In the genomic region with DNA sequence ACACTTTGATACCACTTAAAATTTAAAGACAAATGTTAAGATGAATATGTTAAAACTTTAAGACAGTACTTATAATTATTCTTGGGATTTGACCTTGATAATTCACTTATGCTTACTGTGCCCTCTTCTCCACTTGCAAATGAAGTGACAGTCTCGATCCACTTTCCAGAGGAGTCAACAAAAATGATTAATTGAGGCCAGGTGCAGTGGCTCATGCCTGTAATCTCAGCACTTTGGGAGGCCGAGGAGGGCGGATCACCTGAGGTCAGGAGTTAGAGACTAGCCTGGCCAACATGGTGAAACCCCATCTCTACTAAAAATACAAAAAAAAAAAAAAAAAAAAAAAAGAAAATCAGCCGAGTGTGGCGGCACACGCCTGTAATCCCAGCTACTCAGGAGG, we compare ENCODE assay signal across 12 cellular contexts. TPM values are rescaled to one million over a fixed set of nuclear protein-coding genes. Genes with fewer than 3 reads are reported as not detected.
"Had no signal": no experiment of that assay in that cellular context is flagged by ENCODE, and none has a peak within 500 bp of the region (broad histone marks: within the 10 kb centered on the region; RNA-seq: fewer than 3 reads in every experiment).

No MANE protein-coding gene starts in this region.

RNA-seq across cellular contexts. Expression of gene ZPLD1, which starts 52.6 kb away (rescaled TPM):
- total RNA-seq: naive thymus-derived CD8-positive, alpha-beta T cell; natural killer cell treated with Interleukin-12 subunit alpha and Interleukin-12 subunit beta and Interleukin-15 and Interleukin-18, amount 100 ng/mL, for 72 hours; neural crest cell; omental fat pad; osteocyte; right atrium auricular region; sciatic nerve; smooth muscle cell; spleen; transverse colon; upper lobe of right lung had no signal
- polyA plus RNA-seq: naive thymus-derived CD8-positive, alpha-beta T cell; urinary bladder had no signal
